Comparison of ENCODE assay signal across 8 cellular contexts in genomic region chr6:53794720-53795253, GRCh38. TPM values are rescaled to one million over a fixed set of nuclear protein-coding genes. Genes with fewer than 3 reads are reported as not detected.
DNase-seq lines count a peak whose midpoint lies in the region; ATAC-seq and TF ChIP-seq lines count a peak whose summit lies in the region.

LRRC1 (plus strand) TSS chr6:53795005; CDS start chr6:53795257, 252 bp downstream.

- CTCF ChIA-PET in AG04449 (lab: Yijun Ruan, JAX) = interaction anchor here (0.8 to 9.3 kb wide), 13 partner anchors 9 to 303 kb away, joined by 3 to 64 read pairs (median 6); no protein-coding TSS in a partner anchor

- POLR2A ChIA-PET in AG04449 (lab: Yijun Ruan, JAX) = interaction anchor here (0.6 to 2.4 kb wide), 11 partner anchors 22 to 166 kb away, joined by 3 to 20 read pairs (median 3); no protein-coding TSS in a partner anchor

- peak within 1 kb of the TSS; percentile 86 for H3K4me3 ChIP-seq in AG04449 (ENCODE audit: low read depth, low read length)

- no peak for TF ChIP-seq CTCF in AG04449 (IDR thresholded peaks at IDR 0.05; ENCODE audit: insufficient read depth, low read length, missing control alignments)

- DNase-seq in AG04449 (ENCODE audit: low read depth, low spot score) (no peak), NCI-H2171 treated with DMSO at 0.1 percent for 48 hours (lab: John Stamatoyannopoulos, UW) (peak; percentile 85), cerebellum (ENCODE audit: low spot score) (peak; percentile 86), kidney glomerular epithelial cell (lab: John Stamatoyannopoulos, UW) (peak; percentile 73)
- DNase-seq in stimulated activated CD4-positive, alpha-beta T cell treated with anti-CD3 and anti-CD28 coated beads, Interleukin-15, amount 100 ng/mL, for 48 hours (ENCODE audit: low read depth in 2 of 2) = peak; percentile 54 to 76

- ATAC-seq in GM18858 (IDR thresholded peaks at IDR 0.05; ENCODE audit: unreplicated experiment) = peak; percentile 52
- ATAC-seq in HG03064 (IDR thresholded peaks at IDR 0.05; ENCODE audit: low read depth, unreplicated experiment) = peak; percentile 67
- peak; percentile 56 to 66 for ATAC-seq in activated CD4-positive, CD25-positive, alpha-beta regulatory T cell treated with anti-CD3 and anti-CD28 coated beads, Interleukin-2, amount 50 U/mL, for 24 hours

RNA-seq across cellular contexts. Expression of gene LRRC1, which starts in this region (rescaled TPM):
- total RNA-seq in cerebellum = 19.3 TPM
